Comparison of ENCODE assay signal across 2 cellular contexts in genomic region chr17:19143088-19143777, GRCh38. TPM values are rescaled to one million over a fixed set of nuclear protein-coding genes. Genes with fewer than 3 reads are reported as not detected.
"Had no signal": no experiment of that assay in that cellular context is flagged by ENCODE, and none has a peak within 500 bp of the region (broad histone marks: within the 10 kb centered on the region; RNA-seq: fewer than 3 reads in every experiment).

No MANE protein-coding gene starts in this region.

RNA-seq across cellular contexts. Expression of gene GRAPL, which starts 15.8 kb away (rescaled TPM):
- total RNA-seq: kidney epithelial cell had no signal
- polyA plus RNA-seq: keratinocyte had no signal
